Comparison of ENCODE assay signal across 15 cellular contexts in genomic region chr5:102106599-102106998, GRCh38.
DNase-seq lines count a peak whose midpoint lies in the region; ATAC-seq and TF ChIP-seq lines count a peak whose summit lies in the region.
"Had no signal": no experiment of that assay in that cellular context is flagged by ENCODE, and none has a peak within 500 bp of the region (broad histone marks: within the 10 kb centered on the region; RNA-seq: fewer than 3 reads in every experiment).

No MANE protein-coding gene starts in this region.

- ATAC-seq in stimulated activated memory B cell treated with anti-CD40 and anti-IgM and Interleukin-4, amounts not matched to agents 10 μg/mL and 1 μg/mL and 100 μg/mL, for 72 hours, result peak; percentile 51
- ATAC-seq in GM21381 (IDR thresholded peaks at IDR 0.05; ENCODE audit: unreplicated experiment), result no peak
- ATAC-seq in GM21529 (IDR thresholded peaks at IDR 0.05; ENCODE audit: unreplicated experiment), result no peak

- H3K36me3 Mint-ChIP-seq in stimulated activated memory B cell treated with anti-CD40 and anti-IgM and Interleukin-4, amounts not matched to agents 10 μg/mL and 1 μg/mL and 100 μg/mL, for 72 hours, result no peaks in the 10 kb centered on the region

- no peak overlapping the region for H3K4me3 Mint-ChIP-seq in stimulated activated memory B cell treated with anti-CD40 and anti-IgM and Interleukin-4, amounts not matched to agents 10 μg/mL and 1 μg/mL and 100 μg/mL, for 72 hours
- H3K4me3 Mint-ChIP-seq: CD4-positive, alpha-beta T cell; H9 had no signal

- TF ChIP-seq CTCF in epithelial cell of esophagus (IDR thresholded peaks at IDR 0.05; ENCODE audit: insufficient read depth, low read depth, low read length, missing control alignments), result no peak

- DNase-seq in NCI-H524 (lab: John Stamatoyannopoulos, UW), result peak; percentile 11 to 58
- no peak for DNase-seq in NCI-H524 treated with DMSO at 0.1 percent for 48 hours (lab: John Stamatoyannopoulos, UW)
- DNase-seq in NCI-H69 (lab: John Stamatoyannopoulos, UW), result peak; percentile 10
- DNase-seq in epithelial cell of esophagus (ENCODE audit: low read depth), result peak; percentile 4
- no peak for DNase-seq in activated naive CD4-positive, alpha-beta T cell treated with Interleukin-2 at 50 U/mL for 16 hours
- DNase-seq: ACHN; C1 segment of cervical spinal cord; Calu3; CD4-positive, alpha-beta T cell; GOT3; H9; IMR-90 had no signal

- no peak overlapping the region for H3K27ac Mint-ChIP-seq in stimulated activated memory B cell treated with anti-CD40 and anti-IgM and Interleukin-4, amounts not matched to agents 10 μg/mL and 1 μg/mL and 100 μg/mL, for 72 hours
- H3K27ac Mint-ChIP-seq: CD4-positive, alpha-beta T cell; H9 had no signal

- no peaks in the 10 kb centered on the region for H3K9me3 Mint-ChIP-seq in stimulated activated memory B cell treated with anti-CD40 and anti-IgM and Interleukin-4, amounts not matched to agents 10 μg/mL and 1 μg/mL and 100 μg/mL, for 72 hours
- H3K9me3 Mint-ChIP-seq: CD4-positive, alpha-beta T cell had no signal

- no peak overlapping the region for H3K4me3 ChIP-seq in epithelial cell of esophagus (ENCODE audit: low read length)

- H3K27me3 Mint-ChIP-seq in stimulated activated memory B cell treated with anti-CD40 and anti-IgM and Interleukin-4, amounts not matched to agents 10 μg/mL and 1 μg/mL and 100 μg/mL, for 72 hours, result no peaks in the 10 kb centered on the region
- H3K27me3 Mint-ChIP-seq: CD4-positive, alpha-beta T cell had no signal

- no peaks in the 10 kb centered on the region for H3K4me1 Mint-ChIP-seq in stimulated activated memory B cell treated with anti-CD40 and anti-IgM and Interleukin-4, amounts not matched to agents 10 μg/mL and 1 μg/mL and 100 μg/mL, for 72 hours
- H3K4me1 Mint-ChIP-seq: H9 had no signal

Comparison
In these comparisons a context has a peak if more than half of its experiments do, and no peak if none do; other contexts are left out.
1. DNase-seq: peak in NCI-H524 (2 of 2), NCI-H69 (single experiment) and epithelial cell of esophagus (single experiment); none in NCI-H524 treated with DMSO at 0.1 percent for 48 hours (single experiment) and activated naive CD4-positive, alpha-beta T cell treated with Interleukin-2 at 50 U/mL for 16 hours (single experiment).